Comparison of ENCODE assay signal across 11 cellular contexts in genomic region chr7:77266162-77266807, GRCh38.
DNase-seq lines count a peak whose midpoint lies in the region; ATAC-seq, FAIRE-seq and TF ChIP-seq lines count a peak whose summit lies in the region.
"Had no signal": no experiment of that assay in that cellular context is flagged by ENCODE, and none has a peak within 500 bp of the region (broad histone marks: within the 10 kb centered on the region; RNA-seq: fewer than 3 reads in every experiment).

No MANE protein-coding gene starts in this region.

- H3K36me3 ChIP-seq in IMR-90 (ENCODE audit: control insufficient read depth, insufficient read depth, low read length) = peaks cover 1% of the 10 kb centered on the region; the same call in 1 of the 2 replicates
- H3K36me3 ChIP-seq in suprapubic skin = no peaks in the 10 kb centered on the region
- H3K36me3 ChIP-seq in HAP-1 (replicated peaks) = no peaks in the 10 kb centered on the region
- H3K36me3 ChIP-seq in kidney (ENCODE audit: control insufficient read depth in 1 of 2, insufficient read depth in 2 of 2, low read length in 2 of 2) = no peaks in the 10 kb centered on the region

- no peaks in the 10 kb centered on the region for H3K9me1 ChIP-seq in IMR-90 (ENCODE audit: insufficient read depth, low read length)

- DNase-seq in ELR (ENCODE audit: low read depth) = peak; percentile 24
- peak; percentile 47 for DNase-seq in IMR-90
- no peak for DNase-seq in suprapubic skin (ENCODE audit: low spot score in 2 of 2)
- DNase-seq in HAP-1 (ENCODE audit: low spot score in 2 of 2) = no peak
- DNase-seq in T-cell = no peak
- no peak for DNase-seq in kidney
- DNase-seq: effector memory CD4-positive, alpha-beta T cell; islet precursor cell had no signal

- H3K27ac Mint-ChIP-seq in T-cell = no peak overlapping the region
- H3K27ac Mint-ChIP-seq: progenitor cell of endocrine pancreas had no signal

- H3K9me3 Mint-ChIP-seq in T-cell = no peaks in the 10 kb centered on the region

- H3K27me3 Mint-ChIP-seq in T-cell = no peaks in the 10 kb centered on the region
- H3K27me3 Mint-ChIP-seq: progenitor cell of endocrine pancreas had no signal

- dilution Hi-C loops in IMR-90 (cut with HindIII; ENCODE audit: low sequenced_read_pairs, unreplicated experiment) = no loop called here

- H3K18ac ChIP-seq in IMR-90 (ENCODE audit: low read depth, low read length) = peak overlapping the region; percentile 83

- BruUV-seq in IMR-90 (replicated peaks; lab: Mats Ljungman, UMichigan) = no TSS peak

- H3K4me3 ChIP-seq in IMR-90 (ENCODE audit: insufficient read depth, low read depth, low read length) (no peak overlapping the region), suprapubic skin (no peak overlapping the region), HAP-1 (no peak overlapping the region), kidney (ENCODE audit: low read length in 2 of 2) (no peak overlapping the region)

- H3K56ac ChIP-seq in IMR-90 (ENCODE audit: extremely low read depth, insufficient read depth, low read length) = no peak overlapping the region

- H3K36me3 Mint-ChIP-seq in T-cell = peaks cover 34% of the 10 kb centered on the region

- no peak overlapping the region for H3K4me3 Mint-ChIP-seq in T-cell

- peak overlapping the region; percentile 6; the same call in 1 of the 2 replicates for H2BK20ac ChIP-seq in IMR-90 (ENCODE audit: low read depth, low read length)

- H3K27ac ChIP-seq in IMR-90 (ENCODE audit: insufficient read depth, low read length) (no peak overlapping the region), suprapubic skin (no peak overlapping the region), kidney (ENCODE audit: low read depth in 2 of 2, low read length in 2 of 2) (no peak overlapping the region)

- H4K91ac ChIP-seq in IMR-90 (ENCODE audit: insufficient read depth, low read depth, low read length) = no peak overlapping the region

- no peak overlapping the region for H3K14ac ChIP-seq in IMR-90 (replicated peaks; ENCODE audit: low read depth, low read length)

- TF ChIP-seq CTCF in IMR-90 (conservative IDR thresholded peaks at IDR 0.05; ENCODE audit: low read depth, low read length) (no peak), suprapubic skin (IDR thresholded peaks at IDR 0.05) (no peak), kidney (IDR thresholded peaks at IDR 0.05; ENCODE audit: borderline replicate concordance, extremely low read depth, insufficient read depth) (no peak)

- peak overlapping the region in 1 of 2 experiments; percentile 49; a peak in 1 of 4 replicates for H4K8ac ChIP-seq in IMR-90 (ENCODE audit: low read depth in 2 of 2, low read length in 2 of 2)

- no peaks in the 10 kb centered on the region for H4K20me1 ChIP-seq in IMR-90 (ENCODE audit: insufficient read depth, low read length)

- no peaks in the 10 kb centered on the region for H3K79me1 ChIP-seq in IMR-90 (ENCODE audit: low read depth in 1 of 2, low read length in 2 of 2)

- no peak overlapping the region for H2AK9ac ChIP-seq in IMR-90 (replicated peaks; ENCODE audit: low read depth, low read length, poor library complexity)

- no peak overlapping the region for H3K9ac ChIP-seq in IMR-90 (ENCODE audit: low read depth, low read length)
- H3K9ac ChIP-seq in kidney (ENCODE audit: low read length in 2 of 2) = no peak overlapping the region

- WGBS in IMR-90 (ENCODE audit: extremely low coverage in 2 of 2, insufficient read length in 1 of 2), 2 experiments = 80% methylated on average over 1 of the region's 2 CpGs; no CpG with 5 or more reads in 1 of the 2 experiments
- WGBS in suprapubic skin = 84% methylated on average over 2 of the region's 2 CpGs

- H3K4me1 Mint-ChIP-seq in T-cell = peaks cover 0 to 6% (median 0%) of the 10 kb centered on the region in 3 donors

- peak overlapping the region; percentile 4; the same call in 1 of the 2 replicates for H3K4ac ChIP-seq in IMR-90 (ENCODE audit: low read depth, low read length)

- POLR2A ChIA-PET in IMR-90 (lab: Charles Lee; ENCODE audit: unreplicated experiment) = no interaction called here
- POLR2A ChIA-PET in T-cell (lab: Charles Lee) = no interaction called here

- TF ChIP-seq POLR2A in IMR-90 (IDR thresholded peaks at IDR 0.05; ENCODE audit: low read depth, low read length) (no peak), suprapubic skin (IDR thresholded peaks at IDR 0.05) (no peak)

- H2AFZ ChIP-seq in IMR-90 (replicated peaks; ENCODE audit: low read length, poor library complexity) = no peak overlapping the region

- peak overlapping the region; percentile 21 for H2BK5ac ChIP-seq in IMR-90 (ENCODE audit: low read depth, low read length, poor library complexity, severe bottlenecking)

- no peak overlapping the region for H2AK5ac ChIP-seq in IMR-90 (ENCODE audit: low read depth, low read length)

- FAIRE-seq in kidney (lab: Jason Lieb, UNC) = no peak

- H3K9me3 ChIP-seq in IMR-90 (ENCODE audit: control insufficient read depth, insufficient read depth, low read length) (no peaks in the 10 kb centered on the region), suprapubic skin (no peaks in the 10 kb centered on the region), HAP-1 (no peaks in the 10 kb centered on the region), kidney (ENCODE audit: control insufficient read depth in 1 of 2, low read length in 2 of 2) (no peaks in the 10 kb centered on the region)

- H3K4me2 ChIP-seq in IMR-90 (ENCODE audit: low read depth, low read length) = peak overlapping the region; percentile 22; the same call in 1 of the 2 replicates

- H3K4me1 ChIP-seq in IMR-90 (ENCODE audit: control insufficient read depth, insufficient read depth, low read length) = peaks cover 18% of the 10 kb centered on the region
- no peaks in the 10 kb centered on the region for H3K4me1 ChIP-seq in suprapubic skin
- no peaks in the 10 kb centered on the region for H3K4me1 ChIP-seq in HAP-1
- peaks cover 8 to 18% of the 10 kb centered on the region in 2 donors for H3K4me1 ChIP-seq in kidney (ENCODE audit: control insufficient read depth in 1 of 2, insufficient read depth in 1 of 2, low read depth in 1 of 2, low read length in 2 of 2)

- H3K27me3 ChIP-seq in IMR-90 (ENCODE audit: control insufficient read depth, insufficient read depth, low read length) (no peaks in the 10 kb centered on the region), suprapubic skin (no peaks in the 10 kb centered on the region), HAP-1 (ENCODE audit: low read depth) (0 out of 2 replicates have a peak, but pooled peaks cover 3% of the 10 kb centered on the region)

- TF ChIP-seq EP300 in suprapubic skin (IDR thresholded peaks at IDR 0.05) = no peak

- ATAC-seq in GM18909 (IDR thresholded peaks at IDR 0.05; ENCODE audit: poor library complexity, unreplicated experiment) = peak; percentile 86
- peak; percentile 82 for ATAC-seq in HG02678 (IDR thresholded peaks at IDR 0.05; ENCODE audit: unreplicated experiment)
- peak; percentile 70 for ATAC-seq in IMR-90 (ENCODE audit: low read depth)
- no peak for ATAC-seq in T-cell (replicated peaks in 1 of 4)

- in situ Hi-C loops in IMR-90 (cut with MboI; ENCODE audit: low sequenced_read_pairs) = no loop called here
- in situ Hi-C loops in HAP-1 (cut with MboI; ENCODE audit: low sequenced_read_pairs) = no loop called here

- H2BK120ac ChIP-seq in IMR-90 (ENCODE audit: low read depth, low read length) = peak overlapping the region; percentile 38; the same call in 1 of the 2 replicates

- intact Hi-C loops in IMR-90 (cut with micrococcal nuclease) (no loop called here), kidney (cut with DNase I) (no loop called here)

- H4K5ac ChIP-seq in IMR-90 (ENCODE audit: low read depth, low read length) = peak overlapping the region; percentile 87; the same call in 1 of the 2 replicates

- H3K23ac ChIP-seq in IMR-90 (ENCODE audit: low read depth, low read length) = no peak overlapping the region

- H2BK15ac ChIP-seq in IMR-90 (ENCODE audit: low read depth, low read length) = no peak overlapping the region; the same call in 2 of the 3 replicates

- CTCF ChIA-PET in IMR-90 (lab: Yijun Ruan, JAX) = no interaction called here
- CTCF ChIA-PET in T-cell (lab: Charles Lee) = interaction anchor here in 1 of 2 donors (0.6 kb wide), 1 partner anchor 271 kb away, joined by 5 read pairs; the partner anchor contains the start of gene PTPN12

- TF ChIP-seq RAD21 in IMR-90 (IDR thresholded peaks at IDR 0.05; ENCODE audit: low read length) = no peak

TF ChIP-seq in IMR-90, 13 proteins besides CTCF, POLR2A, EP300 and RAD21:
- no peak for TF ChIP-seq ELK1 (IDR thresholded peaks at IDR 0.05; ENCODE audit: borderline replicate concordance, low read depth, low read length)
- TF ChIP-seq USF2 (IDR thresholded peaks at IDR 0.05; ENCODE audit: low read depth, low read length) = no peak
- TF ChIP-seq SMC3 (IDR thresholded peaks at IDR 0.05; ENCODE audit: low read depth, low read length) = no peak
- TF ChIP-seq CHD1 (IDR thresholded peaks at IDR 0.05; ENCODE audit: low read depth, low read length) = no peak
- no peak for TF ChIP-seq MAFK (IDR thresholded peaks at IDR 0.05; ENCODE audit: low read depth, low read length)
- no peak for TF ChIP-seq CEBPB (IDR thresholded peaks at IDR 0.05; ENCODE audit: low read depth, low read length)
- no peak for TF ChIP-seq MAZ (IDR thresholded peaks at IDR 0.05; ENCODE audit: borderline replicate concordance, low read depth, low read length)
- no peak for TF ChIP-seq RCOR1 (IDR thresholded peaks at IDR 0.05; ENCODE audit: insufficient replicate concordance, low read length)
- no peak for TF ChIP-seq BHLHE40 (IDR thresholded peaks at IDR 0.05; ENCODE audit: low read depth, low read length)
- TF ChIP-seq FOS (IDR thresholded peaks at IDR 0.05; ENCODE audit: low read depth, low read length) = no peak
- TF ChIP-seq MXI1 (IDR thresholded peaks at IDR 0.05; ENCODE audit: borderline replicate concordance, low read depth, low read length) = no peak
- no peak for TF ChIP-seq RFX5 (IDR thresholded peaks at IDR 0.05; ENCODE audit: low read depth, low read length)
- TF ChIP-seq NFE2L2 (IDR thresholded peaks at IDR 0.05; ENCODE audit: low read depth, low read length) = no peak

Comparison
In these comparisons a context has a peak if more than half of its experiments do, and no peak if none do; other contexts are left out.
1. DNase-seq: peak in ELR (single experiment) and IMR-90 (single experiment); none in suprapubic skin (0 of 2), HAP-1 (0 of 2), T-cell (0 of 34) and kidney (single experiment).
2. ATAC-seq: peak in GM18909 (single experiment), HG02678 (single experiment) and IMR-90 (single experiment); none in T-cell (0 of 4).